In the genomic region with DNA sequence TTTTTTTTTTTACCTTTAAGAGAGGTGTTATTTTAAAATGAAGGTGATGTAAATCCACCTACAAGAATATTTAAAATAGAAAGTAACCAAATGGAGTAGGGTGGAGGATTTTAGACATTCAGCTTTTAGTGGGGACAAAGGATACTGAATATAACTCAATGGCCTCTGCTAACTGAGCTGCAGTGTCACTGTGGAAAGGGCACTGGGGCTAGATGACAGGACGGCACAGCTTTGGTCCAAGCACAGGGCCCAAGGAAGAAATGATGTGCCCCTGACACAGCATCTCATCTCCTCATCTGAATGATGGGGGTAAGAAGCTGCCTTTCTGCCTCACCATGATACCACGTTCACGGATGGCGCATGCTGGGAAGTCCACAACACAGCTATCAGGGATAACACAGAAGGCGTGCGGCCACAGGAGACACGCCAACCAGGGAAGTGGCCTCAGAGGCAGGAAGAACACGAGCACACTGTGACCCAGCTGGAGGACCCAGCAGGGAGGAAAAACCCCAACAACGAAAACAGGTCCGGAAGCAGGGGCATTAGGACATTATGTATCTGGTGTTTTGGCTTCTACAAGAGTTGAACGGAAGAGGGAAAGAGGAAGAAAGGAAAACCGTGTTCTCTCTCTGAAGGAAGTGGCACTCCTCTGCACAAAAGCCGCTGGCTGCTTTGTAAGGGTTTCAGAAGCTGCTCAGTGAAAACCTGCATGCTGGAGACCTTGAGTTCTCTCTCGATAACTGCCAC, we compare ENCODE assay signal across 10 cellular contexts.
DNase-seq lines count a peak whose midpoint lies in the region; ATAC-seq and TF ChIP-seq lines count a peak whose summit lies in the region.
"Had no signal": no experiment of that assay in that cellular context is flagged by ENCODE, and none has a peak within 500 bp of the region (broad histone marks: within the 10 kb centered on the region; RNA-seq: fewer than 3 reads in every experiment).

No MANE protein-coding gene starts in this region.

- intact Hi-C loops in activated naive CD4-positive, alpha-beta T cell treated with anti-CD3 and anti-CD28 coated beads for 36 hours (cut with micrococcal nuclease), result no loop called here
- intact Hi-C loops in activated CD8-positive, alpha-beta T cell treated with anti-CD3 and anti-CD28 coated beads for 36 hours (cut with micrococcal nuclease), result no loop called here
- intact Hi-C loops in right cardiac atrium (cut with DNase I), result no loop called here
- intact Hi-C loops in thyroid gland (cut with DNase I), result no loop called here
- intact Hi-C loops in mammary epithelial cell (cut with micrococcal nuclease), result no loop called here

- no peaks in the 10 kb centered on the region for H3K9me3 ChIP-seq in right cardiac atrium (ENCODE audit: control insufficient read depth, low read length)
- H3K9me3 ChIP-seq in thyroid gland, result no peaks in the 10 kb centered on the region
- H3K9me3 ChIP-seq in mammary epithelial cell (replicated peaks; ENCODE audit: insufficient read depth, low read length), result no peaks in the 10 kb centered on the region

- no peak for ATAC-seq in activated CD8-positive, alpha-beta T cell treated with anti-CD3 and anti-CD28 coated beads for 36 hours
- peak; percentile 67 to 83 for ATAC-seq in right cardiac atrium
- no peak for ATAC-seq in omental fat pad (ENCODE audit: low FRiP score)

- no peaks in the 10 kb centered on the region for H3K36me3 ChIP-seq in thyroid gland
- H3K36me3 ChIP-seq in mammary epithelial cell (ENCODE audit: insufficient read depth, low read length), result peaks cover 21% of the 10 kb centered on the region

- peak overlapping the region; percentile 28 for H3K27ac ChIP-seq in right cardiac atrium (ENCODE audit: low read length)
- peak overlapping the region in 1 of 3 donors; percentile 52 for H3K27ac ChIP-seq in thyroid gland
- H3K27ac ChIP-seq in mammary epithelial cell (ENCODE audit: insufficient read depth, low read depth, low read length), result no peak overlapping the region

- no peak for TF ChIP-seq POLR2A in thyroid gland (IDR thresholded peaks at IDR 0.05)

- H3K27me3 Mint-ChIP-seq in activated naive CD4-positive, alpha-beta T cell treated with anti-CD3 and anti-CD28 coated beads for 36 hours (ENCODE audit: low read depth), result no peaks in the 10 kb centered on the region
- H3K27me3 Mint-ChIP-seq in activated CD8-positive, alpha-beta T cell treated with anti-CD3 and anti-CD28 coated beads for 36 hours, result no peaks in the 10 kb centered on the region

- H3K4me1 Mint-ChIP-seq in activated naive CD4-positive, alpha-beta T cell treated with anti-CD3 and anti-CD28 coated beads for 36 hours (ENCODE audit: low read depth), result peaks cover 53% of the 10 kb centered on the region
- H3K4me1 Mint-ChIP-seq in activated CD8-positive, alpha-beta T cell treated with anti-CD3 and anti-CD28 coated beads for 36 hours (ENCODE audit: low read depth), result peaks cover 51% of the 10 kb centered on the region

- DNase-seq in activated naive CD4-positive, alpha-beta T cell treated with anti-CD3 and anti-CD28 coated beads for 36 hours, result peak; percentile 19
- no peak for DNase-seq in activated naive CD4-positive, alpha-beta T cell treated with Interleukin-2 at 50 U/mL for 16 hours
- DNase-seq in activated CD8-positive, alpha-beta T cell treated with anti-CD3 and anti-CD28 coated beads for 36 hours, result no peak
- peak; percentile 38 to 74 (median 52) for DNase-seq in right cardiac atrium
- peak; percentile 24 to 27 for DNase-seq in thyroid gland
- no peak for DNase-seq in hepatic stellate cell (ENCODE audit: low spot score)
- DNase-seq in mammary epithelial cell, result no peak
- no peak for DNase-seq in omental fat pad (ENCODE audit: low spot score)
- DNase-seq: NCI-H2081; stimulated activated CD4-positive, alpha-beta T cell treated with anti-CD3 and anti-CD28 coated beads, Interleukin-15, amount 100 ng/mL, for 24 hours had no signal

- H3K27ac Mint-ChIP-seq in activated naive CD4-positive, alpha-beta T cell treated with anti-CD3 and anti-CD28 coated beads for 36 hours, result no peak overlapping the region
- peak overlapping the region; percentile 16 for H3K27ac Mint-ChIP-seq in activated CD8-positive, alpha-beta T cell treated with anti-CD3 and anti-CD28 coated beads for 36 hours

- CTCF ChIA-PET in activated naive CD4-positive, alpha-beta T cell treated with anti-CD3 and anti-CD28 coated beads for 36 hours (lab: Charles Lee), result interaction anchor here (0.6 to 1.3 kb wide), 4 partner anchors 36 to 197 kb away, joined by 3 to 4 read pairs (median 3); no protein-coding TSS in a partner anchor
- CTCF ChIA-PET in activated CD8-positive, alpha-beta T cell treated with anti-CD3 and anti-CD28 coated beads for 36 hours (lab: Charles Lee), result interaction anchor here (1.0 to 1.7 kb wide), 4 partner anchors 19 to 53 kb away, joined by 3 to 5 read pairs (median 4); no protein-coding TSS in a partner anchor
- CTCF ChIA-PET in mammary epithelial cell (lab: Charles Lee; ENCODE audit: low non-redundant PET), result no interaction called here

- H3K36me3 Mint-ChIP-seq in activated naive CD4-positive, alpha-beta T cell treated with anti-CD3 and anti-CD28 coated beads for 36 hours (ENCODE audit: low read depth), result peaks cover 4% of the 10 kb centered on the region
- peaks cover 28% of the 10 kb centered on the region for H3K36me3 Mint-ChIP-seq in activated CD8-positive, alpha-beta T cell treated with anti-CD3 and anti-CD28 coated beads for 36 hours (ENCODE audit: low read depth)

- dilution Hi-C loops in mammary epithelial cell (cut with HindIII; ENCODE audit: low sequenced_read_pairs), result no loop called here

- no peak overlapping the region for H3K4me2 ChIP-seq in mammary epithelial cell (ENCODE audit: insufficient read depth, low read depth, low read length)

- in situ Hi-C loops in mammary epithelial cell (cut with MboI; ENCODE audit: low sequenced_read_pairs in 2 of 2), result no loop called here

- H3K4me3 ChIP-seq in right cardiac atrium (ENCODE audit: low read length) (no peak overlapping the region), thyroid gland (replicated peaks in 1 of 3) (no peak overlapping the region), mammary epithelial cell (replicated peaks in 1 of 3; ENCODE audit: insufficient read depth in 1 of 3, low read depth in 2 of 3, low read length in 3 of 3) (no peak overlapping the region)

- H3K4me1 ChIP-seq in right cardiac atrium (ENCODE audit: control insufficient read depth, insufficient read depth, low read length) (peaks cover 9% of the 10 kb centered on the region), thyroid gland (peaks cover 0 to 9% of the 10 kb centered on the region in 2 donors), mammary epithelial cell (ENCODE audit: insufficient read depth, low read length) (no peaks in the 10 kb centered on the region)

- H3K9me3 Mint-ChIP-seq in activated naive CD4-positive, alpha-beta T cell treated with anti-CD3 and anti-CD28 coated beads for 36 hours, result no peaks in the 10 kb centered on the region
- no peaks in the 10 kb centered on the region for H3K9me3 Mint-ChIP-seq in activated CD8-positive, alpha-beta T cell treated with anti-CD3 and anti-CD28 coated beads for 36 hours

- H3K27me3 ChIP-seq in right cardiac atrium (ENCODE audit: control insufficient read depth, insufficient read depth), result no peaks in the 10 kb centered on the region
- no peaks in the 10 kb centered on the region for H3K27me3 ChIP-seq in thyroid gland
- no peaks in the 10 kb centered on the region for H3K27me3 ChIP-seq in mammary epithelial cell (ENCODE audit: insufficient read depth, low read length)

- 46% methylated on average over 14 of the region's 14 CpGs for WGBS in right cardiac atrium
- WGBS in thyroid gland, 2 donors, result 78 to 81% methylated on average over 14 of the region's 14 CpGs
- WGBS in mammary epithelial cell (ENCODE audit: low coverage, missing lambda C conversion rate), result 99% methylated on average over 11 of the region's 14 CpGs

- H3K9ac ChIP-seq in mammary epithelial cell (ENCODE audit: insufficient read depth, low read length), result no peak overlapping the region

- peaks cover 33% of the 10 kb centered on the region for H3K79me2 ChIP-seq in mammary epithelial cell (ENCODE audit: insufficient read depth, low read length)

- H4K20me1 ChIP-seq in mammary epithelial cell (ENCODE audit: insufficient read depth, low read length), result no peaks in the 10 kb centered on the region

- H3K4me3 Mint-ChIP-seq in activated naive CD4-positive, alpha-beta T cell treated with anti-CD3 and anti-CD28 coated beads for 36 hours, result no peak overlapping the region
- no peak overlapping the region for H3K4me3 Mint-ChIP-seq in activated CD8-positive, alpha-beta T cell treated with anti-CD3 and anti-CD28 coated beads for 36 hours

- POLR2A ChIA-PET in activated CD8-positive, alpha-beta T cell treated with anti-CD3 and anti-CD28 coated beads for 36 hours (lab: Charles Lee), result no interaction called here

- BruUV-seq in mammary epithelial cell (replicated peaks; lab: Mats Ljungman, UMichigan), result no TSS peak

- TF ChIP-seq CTCF in activated CD8-positive, alpha-beta T cell treated with anti-CD3 and anti-CD28 coated beads for 36 hours (IDR thresholded peaks at IDR 0.05), result no peak
- TF ChIP-seq CTCF in thyroid gland (IDR thresholded peaks at IDR 0.05), result no peak
- no peak for TF ChIP-seq CTCF in mammary epithelial cell (conservative IDR thresholded peaks at IDR 0.05 in 1 of 2, IDR thresholded peaks at IDR 0.05 in 1 of 2; ENCODE audit: extremely low read depth in 1 of 2, insufficient read depth in 1 of 2, low read depth in 1 of 2, low read length in 2 of 2)
- TF ChIP-seq CTCF in omental fat pad (IDR thresholded peaks at IDR 0.05), result no peak

- no peak overlapping the region for H2AFZ ChIP-seq in mammary epithelial cell (ENCODE audit: low read depth, low read length)

Comparison
In these comparisons a context has a peak if more than half of its experiments do, and no peak if none do; other contexts are left out.
1. DNase-seq: peak in activated naive CD4-positive, alpha-beta T cell treated with anti-CD3 and anti-CD28 coated beads for 36 hours (single experiment), right cardiac atrium (3 of 3) and thyroid gland (2 of 2); none in activated naive CD4-positive, alpha-beta T cell treated with Interleukin-2 at 50 U/mL for 16 hours (single experiment), activated CD8-positive, alpha-beta T cell treated with anti-CD3 and anti-CD28 coated beads for 36 hours (single experiment), hepatic stellate cell (single experiment), mammary epithelial cell (single experiment) and omental fat pad (single experiment).
2. ATAC-seq: peak in right cardiac atrium (2 of 2); none in activated CD8-positive, alpha-beta T cell treated with anti-CD3 and anti-CD28 coated beads for 36 hours (single experiment) and omental fat pad (single experiment).